ENCODE assay signal across 9 cellular contexts in the genomic region with DNA sequence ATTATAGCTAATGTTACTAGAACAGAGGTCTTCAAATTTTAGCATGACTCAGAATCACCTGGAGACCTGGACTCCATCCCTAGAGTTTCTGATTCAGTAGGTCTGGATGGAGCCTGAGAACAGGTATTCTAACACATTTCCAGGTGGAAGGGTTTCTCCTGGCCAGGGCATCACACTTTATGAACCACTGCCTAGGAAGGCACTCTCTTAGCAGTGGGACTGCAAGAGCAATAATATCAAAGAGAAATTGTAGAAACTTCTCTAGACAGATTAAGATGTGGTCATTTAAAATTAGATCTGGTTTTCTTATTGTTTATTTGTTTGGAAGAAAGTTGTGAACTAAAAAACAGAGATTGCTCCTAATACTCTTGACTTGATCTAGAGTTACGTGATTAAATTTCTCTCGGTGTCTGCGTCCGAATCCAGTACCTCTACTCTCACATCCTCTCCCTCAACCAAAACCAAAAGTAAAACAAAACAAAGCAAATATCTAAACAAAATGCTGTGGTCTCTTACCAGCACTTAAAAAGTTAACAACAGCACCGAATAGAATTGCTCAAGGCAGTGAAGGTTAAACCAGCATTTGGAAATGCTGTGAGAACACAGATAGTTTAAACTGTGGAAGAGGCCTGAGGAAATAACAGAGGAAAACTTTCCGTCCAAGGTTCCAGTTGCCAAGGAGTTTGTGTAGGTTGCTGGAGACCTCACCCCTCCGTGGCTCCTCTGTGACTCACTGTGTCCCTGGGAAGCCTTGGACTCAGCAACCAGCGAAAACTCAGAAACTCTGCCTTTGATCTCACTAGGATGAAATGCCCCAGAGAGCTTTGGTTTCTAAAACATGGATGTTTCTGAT.
DNase-seq lines count a peak whose midpoint lies in the region; ATAC-seq and TF ChIP-seq lines count a peak whose summit lies in the region.
"Had no signal": no experiment of that assay in that cellular context is flagged by ENCODE, and none has a peak within 500 bp of the region (broad histone marks: within the 10 kb centered on the region; RNA-seq: fewer than 3 reads in every experiment).

No MANE protein-coding gene starts in this region.

- no peaks in the 10 kb centered on the region for H3K27me3 ChIP-seq in muscle layer of duodenum (ENCODE audit: low read depth, low read length)

- CTCF ChIA-PET in HEK293T (lab: Yijun Ruan, JAX), result no interaction called here

- DNase-seq in AG08395 (ENCODE audit: low spot score) (peak; percentile 82), cardiac fibroblast (ENCODE audit: low read depth in 2 of 2) (peak; percentile 88 to 91), SKM-1 treated with dmso at 0.1 percent for 144 hours (lab: John Stamatoyannopoulos, UW; ENCODE audit: unreplicated experiment) (no peak), HEK293T (ENCODE audit: extremely low spot score) (no peak)
- no peak for DNase-seq in activated T-cell treated with anti-CD3 and anti-CD28 coated beads, Interleukin-2, amount 50 U/mL, for 4 hours
- DNase-seq: T-cell had no signal

- H3K4me3 ChIP-seq in cardiac fibroblast (replicated peaks in 1 of 2; ENCODE audit: low read depth in 2 of 2, low read length in 2 of 2), result peak overlapping the region in 1 of 2 donors; percentile 24
- no peak overlapping the region for H3K4me3 ChIP-seq in muscle layer of duodenum (ENCODE audit: low read depth in 1 of 2, low read length in 2 of 2)

- POLR2A ChIA-PET in HEK293T (lab: Yijun Ruan, JAX), result no interaction called here

- H3K9me3 Mint-ChIP-seq in activated T-cell treated with anti-CD3 and anti-CD28 coated beads, Interleukin-2, amount 50 U/mL, for 4 hours, result no peaks in the 10 kb centered on the region
- H3K9me3 Mint-ChIP-seq: T-cell had no signal

- no peak for TF ChIP-seq CTCF in cardiac fibroblast (IDR thresholded peaks at IDR 0.05; ENCODE audit: low read depth, low read length)

- H3K36me3 ChIP-seq in muscle layer of duodenum (ENCODE audit: control insufficient read depth in 1 of 2, insufficient read depth in 2 of 2, low read length in 2 of 2), result no peaks in the 10 kb centered on the region

- H3K36me3 Mint-ChIP-seq in activated T-cell treated with anti-CD3 and anti-CD28 coated beads, Interleukin-2, amount 50 U/mL, for 4 hours (ENCODE audit: insufficient read depth), result no peaks in the 10 kb centered on the region
- H3K36me3 Mint-ChIP-seq: T-cell had no signal

- H3K4me3 Mint-ChIP-seq in activated T-cell treated with anti-CD3 and anti-CD28 coated beads, Interleukin-2, amount 50 U/mL, for 4 hours, result no peak overlapping the region

- no peaks in the 10 kb centered on the region for H3K9me3 ChIP-seq in muscle layer of duodenum (ENCODE audit: control insufficient read depth in 1 of 2, low read length in 2 of 2)

- H3K27ac ChIP-seq in muscle layer of duodenum (ENCODE audit: low read length), result peak overlapping the region; percentile 65

- no peaks in the 10 kb centered on the region for H3K4me1 Mint-ChIP-seq in activated T-cell treated with anti-CD3 and anti-CD28 coated beads, Interleukin-2, amount 50 U/mL, for 4 hours (ENCODE audit: low read depth)

- ATAC-seq in HG02885 (IDR thresholded peaks at IDR 0.05; ENCODE audit: poor library complexity, unreplicated experiment), result peak; percentile 73
- no peak for ATAC-seq in HG03139 (IDR thresholded peaks at IDR 0.05; ENCODE audit: unreplicated experiment)
- ATAC-seq in activated T-cell treated with anti-CD3 and anti-CD28 coated beads, Interleukin-2, amount 50 U/mL, for 4 hours, result no peak

- peaks cover 7% of the 10 kb centered on the region for H3K27me3 Mint-ChIP-seq in activated T-cell treated with anti-CD3 and anti-CD28 coated beads, Interleukin-2, amount 50 U/mL, for 4 hours (ENCODE audit: low read depth)

- H3K4me1 ChIP-seq in muscle layer of duodenum (ENCODE audit: control insufficient read depth in 1 of 2, insufficient read depth in 2 of 2, low read length in 2 of 2), result peaks cover 0 to 6% of the 10 kb centered on the region in 2 donors

TF ChIP-seq in HEK293T, 16 proteins besides CTCF, POLR2A, EP300 and RAD21:
- TF ChIP-seq CTBP1 (IDR thresholded peaks at IDR 0.05; ENCODE audit: borderline replicate concordance) (no peak), NFRKB (IDR thresholded peaks at IDR 0.05) (no peak), ARNT (IDR thresholded peaks at IDR 0.05) (no peak)
- TF ChIP-seq, protein P1, sequence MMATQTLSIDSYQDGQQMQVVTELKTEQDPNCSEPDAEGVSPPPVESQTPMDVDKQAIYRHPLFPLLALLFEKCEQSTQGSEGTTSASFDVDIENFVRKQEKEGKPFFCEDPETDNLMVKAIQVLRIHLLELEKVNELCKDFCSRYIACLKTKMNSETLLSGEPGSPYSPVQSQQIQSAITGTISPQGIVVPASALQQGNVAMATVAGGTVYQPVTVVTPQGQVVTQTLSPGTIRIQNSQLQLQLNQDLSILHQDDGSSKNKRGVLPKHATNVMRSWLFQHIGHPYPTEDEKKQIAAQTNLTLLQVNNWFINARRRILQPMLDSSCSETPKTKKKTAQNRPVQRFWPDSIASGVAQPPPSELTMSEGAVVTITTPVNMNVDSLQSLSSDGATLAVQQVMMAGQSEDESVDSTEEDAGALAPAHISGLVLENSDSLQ (IDR thresholded peaks at IDR 0.05), result no peak

Comparison
In these comparisons a context has a peak if more than half of its experiments do, and no peak if none do; other contexts are left out.
1. DNase-seq: peak in AG08395 (single experiment) and cardiac fibroblast (2 of 2); none in SKM-1 treated with dmso at 0.1 percent for 144 hours (single experiment), HEK293T (single experiment) and activated T-cell treated with anti-CD3 and anti-CD28 coated beads, Interleukin-2, amount 50 U/mL, for 4 hours (single experiment).